Comparison of ENCODE assay signal across 1 cellular context in genomic region chr7:158829342-158830210, GRCh38.
TF ChIP-seq lines count a peak whose summit lies in the region.

ESYT2 (minus strand) TSS chr7:158829509; CDS start chr7:158829418, 91 bp downstream.

TF ChIP-seq in HepG2, 621 proteins besides CTCF, POLR2A, EP300 and RAD21 (continued from another document and continues in another):
- TF ChIP-seq IRX3 (CRISPR knock-in tag; IDR thresholded peaks at IDR 0.05; ENCODE audit: borderline replicate concordance, low read depth) (no peak), ZNF629 (CRISPR knock-in tag; conservative IDR thresholded peaks at IDR 0.05) (no peak), ZNF136 (CRISPR knock-in tag; IDR thresholded peaks at IDR 0.05; ENCODE audit: low read depth) (peak; percentile 73; the same call in 1 of the 2 replicates), NR2F6 (IDR thresholded peaks at IDR 0.05) (no peak), NR2F6 (CRISPR knock-in tag; IDR thresholded peaks at IDR 0.05) (no peak), TFE3 (CRISPR knock-in tag; IDR thresholded peaks at IDR 0.05) (peak; percentile 45; the same call in 1 of the 2 replicates), ZFX (CRISPR knock-in tag; IDR thresholded peaks at IDR 0.05; ENCODE audit: low read depth) (peak; percentile 86), ATAD3A (CRISPR knock-in tag; IDR thresholded peaks at IDR 0.05) (no peak), TSC22D2 (CRISPR knock-in tag; IDR thresholded peaks at IDR 0.05; ENCODE audit: borderline replicate concordance) (0 out of 2 replicates have a peak, but pooled peaks have one; percentile 69), ZNF839 (CRISPR knock-in tag; IDR thresholded peaks at IDR 0.05; ENCODE audit: borderline replicate concordance) (no peak; the same call in 1 of the 2 replicates), ZNF644 (CRISPR knock-in tag; IDR thresholded peaks at IDR 0.05; ENCODE audit: low read depth) (no peak), BRF2 (CRISPR knock-in tag; IDR thresholded peaks at IDR 0.05) (peak; percentile 81; the same call in 1 of the 2 replicates), ZFYVE20 (CRISPR knock-in tag; IDR thresholded peaks at IDR 0.05; ENCODE audit: borderline replicate concordance, low read depth) (0 out of 2 replicates have a peak, but pooled peaks have one; percentile 68), ZNF142 (CRISPR knock-in tag; IDR thresholded peaks at IDR 0.05) (peak; percentile 84), ARID3A (IDR thresholded peaks at IDR 0.05; ENCODE audit: low read depth, low read length) (no peak), PRDM4 (CRISPR knock-in tag; IDR thresholded peaks at IDR 0.05; ENCODE audit: borderline replicate concordance) (no peak), NFKBIZ (CRISPR knock-in tag; IDR thresholded peaks at IDR 0.05) (0 out of 2 replicates have a peak, but pooled peaks have one; percentile 82), GMEB1 (CRISPR knock-in tag; IDR thresholded peaks at IDR 0.05; ENCODE audit: borderline replicate concordance) (peak; percentile 96), CHD2 (IDR thresholded peaks at IDR 0.05; ENCODE audit: low read depth, low read length) (peak; percentile 46; the same call in 1 of the 2 replicates), NAIF1 (CRISPR knock-in tag; IDR thresholded peaks at IDR 0.05; ENCODE audit: borderline replicate concordance) (peak; percentile 34; the same call in 1 of the 2 replicates), RBAK (CRISPR knock-in tag; IDR thresholded peaks at IDR 0.05) (no peak), SRSF1 (optimal IDR thresholded peaks at IDR 0.05; ENCODE audit: low read depth, low read length) (peak; percentile 63), SIN3B (IDR thresholded peaks at IDR 0.05; ENCODE audit: low read length) (no peak), PHB2 (IDR thresholded peaks at IDR 0.05; ENCODE audit: partially characterized antibody) (no peak), BORCS8-MEF2B (CRISPR knock-in tag; IDR thresholded peaks at IDR 0.05) (no peak; the same call in 1 of the 2 replicates), USF2 (IDR thresholded peaks at IDR 0.05; ENCODE audit: low read depth, low read length) (no peak), USF2 (CRISPR knock-in tag; IDR thresholded peaks at IDR 0.05; ENCODE audit: borderline replicate concordance) (no peak; the same call in 1 of the 2 replicates), ZFP62 (CRISPR knock-in tag; IDR thresholded peaks at IDR 0.05) (no peak), TEAD2 (CRISPR knock-in tag; IDR thresholded peaks at IDR 0.05) (no peak), PTBP1 (IDR thresholded peaks at IDR 0.05; ENCODE audit: low read depth, low read length, poor library complexity, severe bottlenecking) (no peak), RCOR2 (CRISPR knock-in tag; IDR thresholded peaks at IDR 0.05) (no peak), ZNF317 (CRISPR knock-in tag; IDR thresholded peaks at IDR 0.05) (no peak; the same call in 1 of the 2 replicates), ZNF724P (CRISPR knock-in tag; IDR thresholded peaks at IDR 0.05; ENCODE audit: borderline replicate concordance) (peak; percentile 89; the same call in 1 of the 2 replicates), TGIF2 (CRISPR knock-in tag; IDR thresholded peaks at IDR 0.05) (no peak), ZNF546 (CRISPR knock-in tag; conservative IDR thresholded peaks at IDR 0.05) (peak; percentile 95), ZNF281 (CRISPR knock-in tag; IDR thresholded peaks at IDR 0.05; ENCODE audit: borderline replicate concordance) (no peak), SAP130 (CRISPR knock-in tag; IDR thresholded peaks at IDR 0.05; ENCODE audit: low read depth) (peak; percentile 89), CENPX (CRISPR knock-in tag; IDR thresholded peaks at IDR 0.05) (no peak), ELF3 (CRISPR knock-in tag; IDR thresholded peaks at IDR 0.05) (peak; percentile 50; the same call in 1 of the 2 replicates), POGZ (CRISPR knock-in tag; IDR thresholded peaks at IDR 0.05) (peak; percentile 14; the same call in 1 of the 2 replicates), ZNF766 (CRISPR knock-in tag; IDR thresholded peaks at IDR 0.05; ENCODE audit: borderline replicate concordance) (no peak; the same call in none of the 2 replicates), ZNF354B (CRISPR knock-in tag; IDR thresholded peaks at IDR 0.05) (0 out of 2 replicates have a peak, but pooled peaks have one; percentile 40)
